In genomic region chr16:89319883-89320716, GRCh38 we compare ENCODE assay signal across 8 cellular contexts.
DNase-seq lines count a peak whose midpoint lies in the region; ATAC-seq, FAIRE-seq and TF ChIP-seq lines count a peak whose summit lies in the region.

No MANE protein-coding gene starts in this region.

- peak overlapping the region; percentile 18 to 40 for H3K4me3 ChIP-seq in ascending aorta
- no peak overlapping the region for H3K4me3 ChIP-seq in kidney epithelial cell (ENCODE audit: low read depth, low read length)
- H3K4me3 ChIP-seq in H7 (ENCODE audit: insufficient read depth, low read depth, low read length), result no peak overlapping the region

- intact Hi-C loops in ascending aorta (cut with DNase I), result loop anchor here (1.0 to 5.0 kb wide), 2 partner anchors 19 to 122 kb away; no protein-coding TSS in a partner anchor

- DNase-seq in A172 (ENCODE audit: low spot score) (peak; percentile 93), OCI-M1 (lab: John Stamatoyannopoulos, UW) (peak; percentile 33), ascending aorta (ENCODE audit: low spot score in 2 of 2) (peak in 1 of 2 donors; percentile 83), kidney epithelial cell (ENCODE audit: low read depth) (peak; percentile 69), D721Med (ENCODE audit: insufficient read length, low spot score) (no peak), H7 (no peak)
- peak; percentile 59 for DNase-seq in stimulated activated CD4-positive, alpha-beta T cell treated with anti-CD3 and anti-CD28 coated beads, Interleukin-4, amount 100 ng/mL, for 24 hours

- ATAC-seq in GM19455 (IDR thresholded peaks at IDR 0.05; ENCODE audit: unreplicated experiment), result peak; percentile 46

- H3K4me1 ChIP-seq in ascending aorta, result peaks cover 20 to 55% of the 10 kb centered on the region in 2 donors

- H3K9me3 ChIP-seq in ascending aorta, result no peaks in the 10 kb centered on the region

- H3K36me3 ChIP-seq in ascending aorta (peaks cover 3% of the 10 kb centered on the region in 2 donors), kidney epithelial cell (ENCODE audit: control insufficient read depth, insufficient read depth, low read length) (no peaks in the 10 kb centered on the region), H7 (replicated peaks; ENCODE audit: control insufficient read depth, insufficient read depth, low read length) (no peaks in the 10 kb centered on the region; the same call in 1 of the 2 replicates)

- H3K27me3 ChIP-seq in ascending aorta (no peaks in the 10 kb centered on the region), kidney epithelial cell (ENCODE audit: control insufficient read depth, insufficient read depth, low read length) (no peaks in the 10 kb centered on the region), H7 (ENCODE audit: control insufficient read depth, insufficient read depth, low read length) (no peaks in the 10 kb centered on the region)

- peak overlapping the region; percentile 81 to 85 for H3K27ac ChIP-seq in ascending aorta

- no peak for FAIRE-seq in D721Med (lab: Jason Lieb, UNC)

- TF ChIP-seq CTCF in ascending aorta (IDR thresholded peaks at IDR 0.05) (no peak), kidney epithelial cell (IDR thresholded peaks at IDR 0.05; ENCODE audit: insufficient read depth, low read length, poor library complexity, severe bottlenecking) (no peak), D721Med (IDR thresholded peaks at IDR 0.05; ENCODE audit: insufficient read depth, missing control alignments) (no peak)

Comparison
In these comparisons a context has a peak if more than half of its experiments do, and no peak if none do; other contexts are left out.
1. DNase-seq: peak in A172 (single experiment), OCI-M1 (single experiment), kidney epithelial cell (single experiment) and stimulated activated CD4-positive, alpha-beta T cell treated with anti-CD3 and anti-CD28 coated beads, Interleukin-4, amount 100 ng/mL, for 24 hours (single experiment); none in D721Med (single experiment) and H7 (single experiment).
2. H3K4me3 ChIP-seq: peak in ascending aorta (2 of 2); none in kidney epithelial cell (single experiment) and H7 (single experiment).